In genomic region chr21:34846601-34847112, GRCh38 we compare ENCODE assay signal across 8 cellular contexts.
DNase-seq lines count a peak whose midpoint lies in the region; ATAC-seq and TF ChIP-seq lines count a peak whose summit lies in the region.

No MANE protein-coding gene starts in this region.

- no peaks in the 10 kb centered on the region for H3K9me3 Mint-ChIP-seq in chondrocyte (ENCODE audit: low read depth)
- no peaks in the 10 kb centered on the region for H3K9me3 Mint-ChIP-seq in H9

- no peak overlapping the region for H4K91ac ChIP-seq in H9 (ENCODE audit: insufficient read length, low read depth, low read length)

- H2AFZ ChIP-seq in KMS-11 (ENCODE audit: low read depth) = peak overlapping the region; percentile 49; the same call in 1 of the 2 replicates
- H2AFZ ChIP-seq in H9 (ENCODE audit: low read length) = no peak overlapping the region

- peak; percentile 67 for DNase-seq in AG08396 (ENCODE audit: low spot score)
- no peak for DNase-seq in chondrocyte (ENCODE audit: low spot score)
- DNase-seq in H9 = no peak
- no peak for DNase-seq in GM20000 (ENCODE audit: low spot score)

- H3K4me3 Mint-ChIP-seq in chondrocyte (ENCODE audit: unreplicated experiment) = peak overlapping the region; percentile 36
- no peak overlapping the region for H3K4me3 Mint-ChIP-seq in H9

- no peak overlapping the region for H3K56ac ChIP-seq in H9 (ENCODE audit: insufficient read length, low read depth, low read length)

- peak overlapping the region; percentile 83 for H3K4me2 ChIP-seq in KMS-11
- no peak overlapping the region for H3K4me2 ChIP-seq in H9 (ENCODE audit: insufficient read depth, insufficient read length, low read length)

- no peak overlapping the region for H2BK12ac ChIP-seq in H9 (ENCODE audit: insufficient read length, low read depth, low read length)

- ATAC-seq in HG02588 (IDR thresholded peaks at IDR 0.05; ENCODE audit: unreplicated experiment) = no peak
- ATAC-seq in GM21825 (IDR thresholded peaks at IDR 0.05; ENCODE audit: unreplicated experiment) = no peak

- H3K27me3 ChIP-seq in KMS-11 (ENCODE audit: insufficient read depth, low read depth) = no peaks in the 10 kb centered on the region
- H3K27me3 ChIP-seq in mucosa of stomach (ENCODE audit: control insufficient read depth, insufficient read depth, low read length) = no peaks in the 10 kb centered on the region
- no peaks in the 10 kb centered on the region for H3K27me3 ChIP-seq in H9 (ENCODE audit: insufficient read depth, low read length)

- H2BK20ac ChIP-seq in H9 (ENCODE audit: low read depth, low read length, poor library complexity, severe bottlenecking) = no peak overlapping the region

- peaks cover 51% of the 10 kb centered on the region for H3K4me1 ChIP-seq in KMS-11 (ENCODE audit: low read depth, poor library complexity, severe bottlenecking)
- H3K4me1 ChIP-seq in mucosa of stomach (ENCODE audit: control insufficient read depth, insufficient read depth, low read length) = peaks cover 50% of the 10 kb centered on the region
- no peaks in the 10 kb centered on the region; the same call in 1 of the 2 replicates for H3K4me1 ChIP-seq in H9 (ENCODE audit: insufficient read depth, low read length)

- no CpG with 5 or more reads among the region's 11 CpGs for WGBS in H9 (ENCODE audit: extremely low coverage, insufficient read length, low lambda C conversion rate)

- H3K27ac Mint-ChIP-seq in chondrocyte (ENCODE audit: unreplicated experiment) (peak overlapping the region; percentile 91), H9 (no peak overlapping the region)

- H4K8ac ChIP-seq in H9 (replicated peaks; ENCODE audit: insufficient read length, low read depth, low read length) = no peak overlapping the region

- no peaks in the 10 kb centered on the region for H3K23me2 ChIP-seq in H9 (ENCODE audit: insufficient read length, low read depth, low read length, poor library complexity, severe bottlenecking)

- peak overlapping the region; percentile 51; the same call in 1 of the 2 replicates for H3K27ac ChIP-seq in KMS-11
- no peak overlapping the region for H3K27ac ChIP-seq in H9 (ENCODE audit: insufficient read length, low read depth, low read length)

- H3K23ac ChIP-seq in H9 (ENCODE audit: insufficient read length, low read depth, low read length) = no peak overlapping the region

- no peak overlapping the region for H3T11ph ChIP-seq in H9 (ENCODE audit: low read length)

- H3K79me2 ChIP-seq in KMS-11 (ENCODE audit: insufficient read depth, low read depth) (no peaks in the 10 kb centered on the region), H9 (ENCODE audit: insufficient read depth, low read length) (no peaks in the 10 kb centered on the region)

- H3K14ac ChIP-seq in H9 (ENCODE audit: insufficient read depth, low read length) = no peak overlapping the region

- no peaks in the 10 kb centered on the region for H3K79me1 ChIP-seq in H9 (ENCODE audit: insufficient read depth, low read depth, low read length, poor library complexity, severe bottlenecking)

- H2BK120ac ChIP-seq in H9 (ENCODE audit: low read depth, low read length, poor library complexity, severe bottlenecking) = no peak overlapping the region

- no peaks in the 10 kb centered on the region for H3K36me3 ChIP-seq in KMS-11 (ENCODE audit: insufficient read depth)
- H3K36me3 ChIP-seq in mucosa of stomach (ENCODE audit: control insufficient read depth, insufficient read depth, low read length) = peaks cover 5% of the 10 kb centered on the region

- no peak overlapping the region for H4K5ac ChIP-seq in H9 (ENCODE audit: insufficient read length, low read depth, low read length)

- peaks cover 25% of the 10 kb centered on the region for H3K36me3 Mint-ChIP-seq in chondrocyte (ENCODE audit: low read depth)
- no peaks in the 10 kb centered on the region for H3K36me3 Mint-ChIP-seq in H9 (ENCODE audit: insufficient read depth in 1 of 3, low read depth in 3 of 3)

- H3K4me3 ChIP-seq in KMS-11 (IDR thresholded peaks at IDR 0.05; ENCODE audit: insufficient read depth, low read depth, low read length) (no peak overlapping the region), mucosa of stomach (ENCODE audit: low read length) (no peak overlapping the region)

- no peak overlapping the region for H2BK15ac ChIP-seq in H9 (ENCODE audit: low read depth, low read length)

- no peak overlapping the region for H3K18ac ChIP-seq in H9 (ENCODE audit: insufficient read length, low read depth, low read length)

- no peak for TF ChIP-seq CTCF in KMS-11 (conservative IDR thresholded peaks at IDR 0.05; ENCODE audit: low read depth, low read length)
- no peak for TF ChIP-seq CTCF in chondrocyte (IDR thresholded peaks at IDR 0.05)
- TF ChIP-seq CTCF in H9 (conservative IDR thresholded peaks at IDR 0.05) = no peak
- TF ChIP-seq CTCF in GM20000 (IDR thresholded peaks at IDR 0.05; ENCODE audit: extremely low read depth, missing control alignments) = no peak

- no peaks in the 10 kb centered on the region for H4K20me1 ChIP-seq in KMS-11 (ENCODE audit: insufficient read depth)
- no peaks in the 10 kb centered on the region for H4K20me1 ChIP-seq in H9 (ENCODE audit: control insufficient read depth, insufficient read depth, insufficient read length)

- H2AK5ac ChIP-seq in H9 (ENCODE audit: insufficient read length, low read length) = no peak overlapping the region

- H3K9me3 ChIP-seq in mucosa of stomach (ENCODE audit: control insufficient read depth, low read length) (no peaks in the 10 kb centered on the region), H9 (ENCODE audit: control insufficient read depth, low read depth, low read length) (no peaks in the 10 kb centered on the region)

- H3K9ac ChIP-seq in KMS-11 (peak overlapping the region; percentile 18; the same call in 1 of the 2 replicates), mucosa of stomach (ENCODE audit: low read length) (peak overlapping the region; percentile 22), H9 (ENCODE audit: extremely low read depth, insufficient read length, low read length) (no peak overlapping the region)

- H3K4ac ChIP-seq in H9 (ENCODE audit: low read depth, low read length) = no peak overlapping the region

- H2BK5ac ChIP-seq in H9 (ENCODE audit: insufficient read length, low read length) = no peak overlapping the region

- peaks cover 46% of the 10 kb centered on the region for H3K4me1 Mint-ChIP-seq in chondrocyte (ENCODE audit: low read depth)
- H3K4me1 Mint-ChIP-seq in H9 = peaks cover 32 to 37% of the 10 kb centered on the region in 2 experiments

- H3K27me3 Mint-ChIP-seq in chondrocyte (ENCODE audit: low read depth) (no peaks in the 10 kb centered on the region), H9 (ENCODE audit: low read depth) (peaks cover 16% of the 10 kb centered on the region)
